In genomic region chr12:76798864-76799263, GRCh38 we compare ENCODE assay signal across 23 cellular contexts.
"Had no signal": no experiment of that assay in that cellular context is flagged by ENCODE, and none has a peak within 500 bp of the region (broad histone marks: within the 10 kb centered on the region; RNA-seq: fewer than 3 reads in every experiment).

No MANE protein-coding gene starts in this region.

- H3K4me2 ChIP-seq: KMS-11 had no signal

- FAIRE-seq: HepG2 had no signal

- H3K27me3 ChIP-seq: SJSA1 had no signal

- ATAC-seq: HepG2, Panc1, PC-3 had no signal

- H3K9ac ChIP-seq: KMS-11 had no signal

- H3K27ac ChIP-seq: KMS-11, SJSA1, SK-N-MC had no signal

- H3K4me3 ChIP-seq: SJSA1, SK-N-MC had no signal

- H3K4me1 ChIP-seq: SJSA1 had no signal

- DNase-seq: IMR-90, Kasumi-1, MM.1S, NCI-H1092 treated with DMSO at 0.1 percent for 48 hours, NCI-H1436, NCI-H187, NCI-H2029, NCI-H2081 treated with DMSO at 0.1 percent for 48 hours, NCI-H2171, NCI-H226, NCI-H446, NCI-H510A, NCI-H524 treated with DMSO at 0.1 percent for 48 hours, NCI-H69, NCI-H774, PC-3, Right ventricle myocardium superior, SIG-M5 had no signal

- H3K9me3 ChIP-seq: SJSA1 had no signal
